ENCODE assay signal across 17 cellular contexts in the genomic region with DNA sequence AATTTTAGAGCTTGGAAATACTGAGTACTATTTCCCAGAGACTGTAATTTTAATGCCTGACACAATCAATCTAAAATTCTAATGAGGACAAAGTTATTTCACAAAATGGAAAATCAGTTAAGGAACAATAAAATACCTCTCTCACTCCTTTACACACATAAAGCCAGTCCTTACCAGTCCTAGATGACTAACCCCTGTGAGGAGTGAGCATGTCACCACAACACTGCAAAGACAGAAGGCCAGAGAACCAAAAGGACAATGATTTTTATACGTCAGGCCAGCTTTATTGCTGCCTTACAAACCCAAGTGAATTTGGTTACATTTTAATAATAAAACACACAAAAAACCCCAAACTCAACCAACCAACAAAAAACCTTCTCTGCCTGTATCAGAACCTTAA. TPM values are rescaled to one million over a fixed set of nuclear protein-coding genes. Genes with fewer than 3 reads are reported as not detected.
"Had no signal": no experiment of that assay in that cellular context is flagged by ENCODE, and none has a peak within 500 bp of the region (broad histone marks: within the 10 kb centered on the region; RNA-seq: fewer than 3 reads in every experiment).

No MANE protein-coding gene starts in this region.

- ATAC-seq: stimulated activated effector memory CD8-positive, alpha-beta T cell treated with anti-CD3 and anti-CD28 coated beads, Interleukin-12 subunit alpha, Interleukin-12 subunit beta, amount 100 ng/mL, for 72 hours had no signal

- H3K9me3 ChIP-seq: esophagus muscularis mucosa, left ventricle myocardium inferior, tibial artery, vagina had no signal

- H3K4me3 Mint-ChIP-seq: activated B cell treated with CpG ODN at 0.5 μM for 24 hours; activated CD4-positive, alpha-beta T cell treated with anti-CD3 and anti-CD28 coated beads, Interleukin-2, amount 10 ng/mL, durations not matched to agents 24 days and 14 days; activated naive CD4-positive, alpha-beta T cell treated with anti-CD3 and anti-CD28 coated beads, Interleukin-2, amount 10 ng/mL, durations not matched to agents 7 days and 5 days; central memory CD8-positive, alpha-beta T cell; memory B cell; stimulated activated effector memory CD8-positive, alpha-beta T cell treated with anti-CD3 and anti-CD28 coated beads, Interleukin-12 subunit alpha, Interleukin-12 subunit beta, amount 100 ng/mL, for 72 hours; T-helper 1 cell treated with Interleukin-12 subunit alpha and Interleukin-12 subunit beta and Interleukin-4 antibody, amounts not matched to agents 30 μg/mL and 1 μg/mL, for 36 hours had no signal

- H3K27me3 Mint-ChIP-seq: activated B cell treated with CpG ODN at 0.5 μM for 24 hours; activated CD4-positive, alpha-beta T cell treated with anti-CD3 and anti-CD28 coated beads, Interleukin-2, amount 10 ng/mL, durations not matched to agents 24 days and 14 days; activated naive CD4-positive, alpha-beta T cell treated with anti-CD3 and anti-CD28 coated beads, Interleukin-2, amount 10 ng/mL, durations not matched to agents 7 days and 5 days; central memory CD8-positive, alpha-beta T cell; memory B cell had no signal

- H3K27me3 ChIP-seq: esophagus muscularis mucosa, tibial artery, vagina had no signal

- H3K36me3 ChIP-seq: vagina had no signal

- H3K4me1 ChIP-seq: esophagus muscularis mucosa, left ventricle myocardium inferior, parathyroid adenoma, vagina had no signal

- H3K4me3 ChIP-seq: esophagus muscularis mucosa, left ventricle myocardium inferior, tibial artery, vagina had no signal

- H3K9ac ChIP-seq: parathyroid adenoma had no signal

- DNase-seq: activated B cell treated with CpG ODN at 0.5 μM for 24 hours; activated CD4-positive, alpha-beta T cell treated with anti-CD3 and anti-CD28 coated beads, Interleukin-2, amount 10 ng/mL, durations not matched to agents 24 days and 14 days; activated CD8-positive, alpha-beta memory T cell treated with anti-CD3 and anti-CD28 coated beads for 24 hours; activated naive CD4-positive, alpha-beta T cell treated with anti-CD3 and anti-CD28 coated beads, Interleukin-2, amount 10 ng/mL, durations not matched to agents 7 days and 5 days; effector memory CD4-positive, alpha-beta T cell; left ventricle myocardium inferior; small intestine; tibial artery had no signal

- H3K79me2 ChIP-seq: parathyroid adenoma had no signal

- H3K9me3 Mint-ChIP-seq: activated CD4-positive, alpha-beta T cell treated with anti-CD3 and anti-CD28 coated beads, Interleukin-2, amount 10 ng/mL, durations not matched to agents 24 days and 14 days; activated naive CD4-positive, alpha-beta T cell treated with anti-CD3 and anti-CD28 coated beads, Interleukin-2, amount 10 ng/mL, durations not matched to agents 7 days and 5 days; activated T-helper 2 cell treated with anti-CD3 and anti-CD28 coated beads, Interferon-gamma antibody, Interleukin-2, Interleukin-4, amounts not matched to agents 10 μg/mL and 5 μg/mL and 100 μg/mL, durations not matched to agents 14 hours and 24 hours and 36 hours; central memory CD8-positive, alpha-beta T cell; memory B cell; stimulated activated effector memory CD8-positive, alpha-beta T cell treated with anti-CD3 and anti-CD28 coated beads, Interleukin-12 subunit alpha, Interleukin-12 subunit beta, amount 100 ng/mL, for 72 hours; T-helper 1 cell treated with Interleukin-12 subunit alpha and Interleukin-12 subunit beta and Interleukin-4 antibody, amounts not matched to agents 30 μg/mL and 1 μg/mL, for 36 hours had no signal

- H3K4me1 Mint-ChIP-seq: activated B cell treated with CpG ODN at 0.5 μM for 24 hours; activated naive CD4-positive, alpha-beta T cell treated with anti-CD3 and anti-CD28 coated beads, Interleukin-2, amount 10 ng/mL, durations not matched to agents 7 days and 5 days; memory B cell; stimulated activated effector memory CD8-positive, alpha-beta T cell treated with anti-CD3 and anti-CD28 coated beads, Interleukin-12 subunit alpha, Interleukin-12 subunit beta, amount 100 ng/mL, for 72 hours had no signal

- H3K27ac Mint-ChIP-seq: activated B cell treated with CpG ODN at 0.5 μM for 24 hours; activated CD4-positive, alpha-beta T cell treated with anti-CD3 and anti-CD28 coated beads, Interleukin-2, amount 10 ng/mL, durations not matched to agents 24 days and 14 days; activated naive CD4-positive, alpha-beta T cell treated with anti-CD3 and anti-CD28 coated beads, Interleukin-2, amount 10 ng/mL, durations not matched to agents 7 days and 5 days; activated T-helper 2 cell treated with anti-CD3 and anti-CD28 coated beads, Interferon-gamma antibody, Interleukin-2, Interleukin-4, amounts not matched to agents 10 μg/mL and 5 μg/mL and 100 μg/mL, durations not matched to agents 14 hours and 24 hours and 36 hours; memory B cell; stimulated activated effector memory CD8-positive, alpha-beta T cell treated with anti-CD3 and anti-CD28 coated beads, Interleukin-12 subunit alpha, Interleukin-12 subunit beta, amount 100 ng/mL, for 72 hours; T-helper 1 cell treated with Interleukin-12 subunit alpha and Interleukin-12 subunit beta and Interleukin-4 antibody, amounts not matched to agents 30 μg/mL and 1 μg/mL, for 36 hours had no signal

- FAIRE-seq: small intestine had no signal

- H2AFZ ChIP-seq: parathyroid adenoma had no signal

- H3K27ac ChIP-seq: esophagus muscularis mucosa, left ventricle myocardium inferior, parathyroid adenoma, tibial artery, vagina had no signal

RNA-seq across cellular contexts. Expression of a gene that starts 57.5 kb away (rescaled TPM):
- total RNA-seq: activated B cell treated with CpG ODN at 0.5 μM for 24 hours, fibroblast of villous mesenchyme had no signal
